16 cellular contexts compared by ENCODE assay signal in genomic region chr14:54168489-54168888, GRCh38.
DNase-seq lines count a peak whose midpoint lies in the region; ATAC-seq and TF ChIP-seq lines count a peak whose summit lies in the region.
"Had no signal": no experiment of that assay in that cellular context is flagged by ENCODE, and none has a peak within 500 bp of the region (broad histone marks: within the 10 kb centered on the region; RNA-seq: fewer than 3 reads in every experiment).

No MANE protein-coding gene starts in this region.

- RAD21 ChIA-PET in HCT116 (lab: Charles Lee; ENCODE audit: low non-redundant PET in 1 of 2, low total read pairs in 2 of 2, uncharacterized antibody in 2 of 2, unreplicated experiment in 2 of 2), result no interaction called here

- H3K4me2 ChIP-seq in HCT116 (ENCODE audit: low read length), result peak overlapping the region; percentile 45

- no TSS peak for BruUV-seq in HCT116 (replicated peaks; lab: Mats Ljungman, UMichigan)

- POLR2A ChIA-PET in HCT116 (lab: Charles Lee), result no interaction called here
- POLR2A ChIA-PET in RWPE1 (lab: Yijun Ruan, JAX; ENCODE audit: low non-redundant PET), result no interaction called here

- TF ChIP-seq CTCF in HCT116 (IDR thresholded peaks at IDR 0.05 in 2 of 3, conservative IDR thresholded peaks at IDR 0.05 in 1 of 3; ENCODE audit: borderline replicate concordance in 1 of 3, insufficient read depth in 1 of 3, low read depth in 2 of 3, low read length in 2 of 3) (no peak), RWPE1 (conservative IDR thresholded peaks at IDR 0.05; ENCODE audit: low read depth) (no peak), foreskin keratinocyte (conservative IDR thresholded peaks at IDR 0.05) (peak; percentile 26), foreskin fibroblast (IDR thresholded peaks at IDR 0.05; ENCODE audit: low read depth, low read length) (no peak)

- H3K9ac ChIP-seq in HCT116 (ENCODE audit: low read length), result peak overlapping the region; percentile 33; the same call in 1 of the 2 replicates

- ATAC-seq in HCT116 (peak; percentile 46; the same call in 1 of the 2 replicates), foreskin keratinocyte (peak; percentile 73), GM18909 (IDR thresholded peaks at IDR 0.05; ENCODE audit: poor library complexity, unreplicated experiment) (no peak)
- ATAC-seq: GM12878 had no signal

- H3K79me2 ChIP-seq in HCT116 (ENCODE audit: insufficient read depth, low read length), result no peaks in the 10 kb centered on the region

- H3K4me3 ChIP-seq in HCT116 (replicated peaks in 1 of 2; ENCODE audit: low read depth in 1 of 2, low read length in 2 of 2) (no peak overlapping the region), foreskin fibroblast (ENCODE audit: low read depth in 1 of 2, low read length in 2 of 2) (no peak overlapping the region)
- H3K4me3 ChIP-seq: GM12878 had no signal

- H3K27me3 ChIP-seq in HCT116 (ENCODE audit: insufficient read depth, low read length) (no peaks in the 10 kb centered on the region), foreskin keratinocyte (no peaks in the 10 kb centered on the region)

- peak overlapping the region; percentile 73 for H3K27ac ChIP-seq in HCT116 (ENCODE audit: low read depth, low read length)
- H3K27ac ChIP-seq in RWPE1, result no peak overlapping the region
- H3K27ac ChIP-seq in foreskin keratinocyte, result no peak overlapping the region

- H3K9me3 ChIP-seq in HCT116 (ENCODE audit: control insufficient read depth in 1 of 2, insufficient read depth in 1 of 2, low read depth in 1 of 2, low read length in 2 of 2), result no peaks in the 10 kb centered on the region

- H3K4me1 ChIP-seq in HCT116 (ENCODE audit: control insufficient read depth in 1 of 2, insufficient read depth in 2 of 2, low read length in 2 of 2), result peaks cover 28 to 31% of the 10 kb centered on the region in 2 experiments
- H3K4me1 ChIP-seq in foreskin keratinocyte, result peaks cover 22% of the 10 kb centered on the region

- TF ChIP-seq RAD21 in HCT116 (IDR thresholded peaks at IDR 0.05; ENCODE audit: low read depth), result no peak

- no peak for TF ChIP-seq POLR2A in HCT116 (IDR thresholded peaks at IDR 0.05; ENCODE audit: borderline replicate concordance, extremely low read depth, insufficient read depth, insufficient read length)

- no peaks in the 10 kb centered on the region for H3K9me2 ChIP-seq in HCT116 (ENCODE audit: insufficient read depth)

- intact Hi-C loops in HCT116 (cut with micrococcal nuclease), result loop anchor here (2.0 kb wide), 1 partner anchor 62 kb away; no protein-coding TSS in a partner anchor

- CTCF ChIA-PET in HCT116 (lab: Charles Lee) (no interaction called here), RWPE1 (lab: Yijun Ruan, JAX) (interaction anchor here (0.6 kb wide), 1 partner anchor 9 kb away, joined by 3 read pairs; no protein-coding TSS in a partner anchor)

- peak overlapping the region; percentile 25 for H2AFZ ChIP-seq in HCT116 (ENCODE audit: low read depth, low read length, poor library complexity, severe bottlenecking)

- no peaks in the 10 kb centered on the region for H3K36me3 ChIP-seq in HCT116 (ENCODE audit: control insufficient read depth in 1 of 2, insufficient read depth in 2 of 2, low read length in 2 of 2)

- DNase-seq in HCT116 (ENCODE audit: low read depth, low spot score) (no peak), RWPE1 (ENCODE audit: low spot score) (peak; percentile 20), foreskin keratinocyte (peak; percentile 49 to 67), OCI-M1 (lab: John Stamatoyannopoulos, UW) (no peak), foreskin fibroblast (no peak), SW480 (ENCODE audit: low spot score) (no peak)
- DNase-seq: EL, GOT3, NCI-H1417, NCI-H187, NCI-H2107, NCI-H510A, NCI-H774, RPMI8226 had no signal

- no peaks in the 10 kb centered on the region for H4K20me1 ChIP-seq in HCT116 (ENCODE audit: insufficient read depth)

TF ChIP-seq in HCT116, 20 proteins besides CTCF, POLR2A, EP300 and RAD21:
- TF ChIP-seq SRF (IDR thresholded peaks at IDR 0.05; ENCODE audit: low read depth) (no peak), ELF1 (IDR thresholded peaks at IDR 0.05; ENCODE audit: borderline replicate concordance, low read depth) (no peak), ZNF274 (IDR thresholded peaks at IDR 0.05; ENCODE audit: low read depth, low read length) (no peak), FOSL1 (IDR thresholded peaks at IDR 0.05; ENCODE audit: low read depth) (no peak), SIN3A (IDR thresholded peaks at IDR 0.05; ENCODE audit: low read depth) (no peak), MAX (IDR thresholded peaks at IDR 0.05) (peak; percentile 14; the same call in 1 of the 2 replicates), SP1 (IDR thresholded peaks at IDR 0.05; ENCODE audit: low read depth) (peak; percentile 28; the same call in 1 of the 2 replicates)

Comparison
In these comparisons a context has a peak if more than half of its experiments do, and no peak if none do; other contexts are left out.
1. DNase-seq: peak in RWPE1 (single experiment) and foreskin keratinocyte (2 of 2); none in HCT116 (single experiment), OCI-M1 (single experiment), foreskin fibroblast (0 of 2) and SW480 (single experiment).